In genomic region chr12:48717252-48717695, GRCh38 we compare ENCODE assay signal across 8 cellular contexts. TPM values are rescaled to one million over a fixed set of nuclear protein-coding genes. Genes with fewer than 3 reads are reported as not detected.
DNase-seq lines count a peak whose midpoint lies in the region; ATAC-seq, FAIRE-seq and TF ChIP-seq lines count a peak whose summit lies in the region.

No MANE protein-coding gene starts in this region.

- H3K4me3 Mint-ChIP-seq in activated T-helper 17 cell treated with anti-CD3 and anti-CD28 coated beads, Interleukin-2, amount 50 U/mL, for 72 hours = peak overlapping the region; percentile 97

- H3K27ac ChIP-seq in small intestine (ENCODE audit: low read depth in 1 of 2, low read length in 1 of 2) = peak overlapping the region; percentile 21 to 93

- H3K9me3 Mint-ChIP-seq in activated T-helper 17 cell treated with anti-CD3 and anti-CD28 coated beads, Interleukin-2, amount 50 U/mL, for 72 hours = peaks cover 13% of the 10 kb centered on the region

- H3K36me3 ChIP-seq in GM06990 (ENCODE audit: control insufficient read depth, insufficient read depth, low read length) = no peaks in the 10 kb centered on the region; the same call in 1 of the 2 replicates
- peaks cover 6% of the 10 kb centered on the region for H3K36me3 ChIP-seq in iPS-15b (ENCODE audit: control insufficient read depth, insufficient read depth, low read length)
- H3K36me3 ChIP-seq in small intestine (ENCODE audit: control insufficient read depth in 2 of 2, insufficient read depth in 2 of 2, low read length in 2 of 2) = peaks cover 3% of the 10 kb centered on the region in 2 donors

- H3K27me3 Mint-ChIP-seq in activated T-helper 17 cell treated with anti-CD3 and anti-CD28 coated beads, Interleukin-2, amount 50 U/mL, for 72 hours = no peaks in the 10 kb centered on the region

- H3K4me3 ChIP-seq in GM06990 (replicated peaks; ENCODE audit: low read depth, low read length) (peak overlapping the region; percentile 68), iPS-15b (ENCODE audit: low read depth, low read length) (peak overlapping the region; percentile 100), small intestine (ENCODE audit: low read depth in 1 of 2, low read length in 2 of 2) (peak overlapping the region in 1 of 2 donors; percentile 49)

- peaks cover 17% of the 10 kb centered on the region for H3K4me1 Mint-ChIP-seq in activated T-helper 17 cell treated with anti-CD3 and anti-CD28 coated beads, Interleukin-2, amount 50 U/mL, for 72 hours

- DNase-seq in GM06990 (ENCODE audit: extremely low read depth, insufficient read length) = peak; percentile 54
- peak; percentile 13 for DNase-seq in small intestine
- no peak for DNase-seq in NCI-H524 (lab: John Stamatoyannopoulos, UW)
- DNase-seq in dedifferentiated amniotic fluid mesenchymal stem cell (ENCODE audit: extremely low spot score) = no peak

- H3K4me1 ChIP-seq in iPS-15b (ENCODE audit: control insufficient read depth, insufficient read depth, low read length) = peaks cover 9% of the 10 kb centered on the region
- H3K4me1 ChIP-seq in small intestine (ENCODE audit: control insufficient read depth in 2 of 2, insufficient read depth in 1 of 2, low read depth in 1 of 2, low read length in 1 of 2) = peaks cover 2 to 14% of the 10 kb centered on the region in 2 donors

- FAIRE-seq in small intestine (lab: Jason Lieb, UNC) = no peak

- peaks cover 49% of the 10 kb centered on the region for H3K36me3 Mint-ChIP-seq in activated T-helper 17 cell treated with anti-CD3 and anti-CD28 coated beads, Interleukin-2, amount 50 U/mL, for 72 hours (ENCODE audit: low read depth)

- 8 to 11% (median 10%) methylated on average over 21 of the region's 21 CpGs for WGBS in small intestine, 3 donors

- peak overlapping the region; percentile 97 for H3K27ac Mint-ChIP-seq in activated T-helper 17 cell treated with anti-CD3 and anti-CD28 coated beads, Interleukin-2, amount 50 U/mL, for 72 hours

- TF ChIP-seq CTCF in GM06990 (IDR thresholded peaks at IDR 0.05; ENCODE audit: insufficient read depth, low read length, poor library complexity, severe bottlenecking) = no peak

- peak overlapping the region; percentile 70 for H3K9ac ChIP-seq in iPS-15b (ENCODE audit: low read depth, low read length)

- no peaks in the 10 kb centered on the region for H3K9me3 ChIP-seq in iPS-15b (ENCODE audit: control insufficient read depth, insufficient read depth, low read length)
- no peaks in the 10 kb centered on the region for H3K9me3 ChIP-seq in small intestine (ENCODE audit: control insufficient read depth, low read depth)

- ATAC-seq in HG02885 (IDR thresholded peaks at IDR 0.05; ENCODE audit: poor library complexity, unreplicated experiment) (peak; percentile 3), HG03521 (IDR thresholded peaks at IDR 0.05; ENCODE audit: unreplicated experiment) (no peak)
- no peak for ATAC-seq in activated T-helper 17 cell treated with anti-CD3 and anti-CD28 coated beads, Interleukin-2, amount 50 U/mL, for 72 hours (replicated peaks)

- H3K27me3 ChIP-seq in GM06990 (replicated peaks; ENCODE audit: control insufficient read depth, insufficient read depth, low read length) = no peaks in the 10 kb centered on the region
- no peaks in the 10 kb centered on the region for H3K27me3 ChIP-seq in iPS-15b (ENCODE audit: control insufficient read depth, insufficient read depth, low read length)
- H3K27me3 ChIP-seq in small intestine (ENCODE audit: control insufficient read depth in 2 of 2, insufficient read depth in 2 of 2, low read length in 2 of 2) = no peaks in the 10 kb centered on the region

RNA-seq across cellular contexts. Expression of gene CCNT1, which starts 0.8 kb away (rescaled TPM):
- total RNA-seq in activated T-helper 17 cell treated with anti-CD3 and anti-CD28 coated beads, Interleukin-2, amount 50 U/mL, for 72 hours = 10 to 100 TPM; 64.6 to 64.7 TPM
- polyA plus RNA-seq in small intestine = 1 to 10 TPM; 3.0 to 5.4 (median 4.7) TPM

RNA-seq across cellular contexts. Expression of gene KANSL2, which starts 35.2 kb away (rescaled TPM):
- total RNA-seq in activated T-helper 17 cell treated with anti-CD3 and anti-CD28 coated beads, Interleukin-2, amount 50 U/mL, for 72 hours = 10 to 100 TPM; 46.7 to 54.3 TPM
- polyA plus RNA-seq in small intestine = 10 to 100 TPM; 23.5 to 28.9 (median 28.1) TPM

Comparison
In these comparisons a context has a peak if more than half of its experiments do, and no peak if none do; other contexts are left out.
1. DNase-seq: peak in GM06990 (single experiment) and small intestine (single experiment); none in NCI-H524 (0 of 2) and dedifferentiated amniotic fluid mesenchymal stem cell (single experiment).